Comparison of ENCODE assay signal across 8 cellular contexts in genomic region chr10:99731296-99732032, GRCh38. TPM values are rescaled to one million over a fixed set of nuclear protein-coding genes. Genes with fewer than 3 reads are reported as not detected.
DNase-seq lines count a peak whose midpoint lies in the region; ATAC-seq and TF ChIP-seq lines count a peak whose summit lies in the region.

No MANE protein-coding gene starts in this region.

- H3K4me1 Mint-ChIP-seq in endodermal cell = peaks cover 8% of the 10 kb centered on the region

- no peak overlapping the region for H2AFZ ChIP-seq in OCI-LY1 (ENCODE audit: low read length)

- ATAC-seq in heart left ventricle (peak in 1 of 4 donors; percentile 41), left ventricle myocardium superior (no peak)

- H3K9me3 Mint-ChIP-seq in endodermal cell = no peaks in the 10 kb centered on the region

- H3F3A ChIP-seq in OCI-LY1 (ENCODE audit: insufficient read depth, low read length) = no peaks in the 10 kb centered on the region

- peak overlapping the region; percentile 62 to 99 (median 89) for H3K4me3 ChIP-seq in heart left ventricle
- H3K4me3 ChIP-seq in OCI-LY1 (ENCODE audit: low read depth, low read length, poor library complexity, severe bottlenecking) = peak overlapping the region; percentile 91
- peak overlapping the region; percentile 99 for H3K4me3 ChIP-seq in endodermal cell (ENCODE audit: low read length)
- peak overlapping the region; percentile 78 for H3K4me3 ChIP-seq in ovary

- H3K27me3 ChIP-seq in heart left ventricle (no peaks in the 10 kb centered on the region), OCI-LY1 (ENCODE audit: insufficient read depth, low read length) (no peaks in the 10 kb centered on the region), endodermal cell (ENCODE audit: control insufficient read depth, insufficient read depth, low read length, poor library complexity, severe bottlenecking) (no peaks in the 10 kb centered on the region), ovary (no peaks in the 10 kb centered on the region)

- TF ChIP-seq POLR2A in heart left ventricle (IDR thresholded peaks at IDR 0.05) (no peak), ovary (IDR thresholded peaks at IDR 0.05) (no peak)

- H3K27ac ChIP-seq in heart left ventricle (peak overlapping the region; percentile 84 to 96 (median 92)), OCI-LY1 (ENCODE audit: low read depth, low read length, poor library complexity, severe bottlenecking) (no peak overlapping the region), endodermal cell (ENCODE audit: low read depth, low read length) (no peak overlapping the region), ovary (peak overlapping the region; percentile 30 to 91)

- TF ChIP-seq CTCF in heart left ventricle (IDR thresholded peaks at IDR 0.05) (no peak), OCI-LY1 (IDR thresholded peaks at IDR 0.05; ENCODE audit: low read length) (no peak), endodermal cell (conservative IDR thresholded peaks at IDR 0.05) (no peak), ovary (IDR thresholded peaks at IDR 0.05) (no peak)

- peaks cover 6% of the 10 kb centered on the region for H3K79me2 ChIP-seq in OCI-LY1 (ENCODE audit: insufficient read depth, low read length)

- H4K20me1 ChIP-seq in OCI-LY1 (ENCODE audit: insufficient read depth, low read length) = no peaks in the 10 kb centered on the region

- WGBS in heart left ventricle, 4 donors = 6 to 8% (median 7%) methylated on average over 16 of the region's 16 CpGs
- 9 to 17% methylated on average over 10 to 16 of the region's 16 CpGs for WGBS in endodermal cell (ENCODE audit: insufficient coverage in 1 of 2, insufficient read length in 1 of 2), 2 experiments
- 5 to 6% (median 5%) methylated on average over 16 of the region's 16 CpGs for WGBS in ovary, 3 donors

- H3K27me3 Mint-ChIP-seq in endodermal cell (ENCODE audit: insufficient read depth) = no peaks in the 10 kb centered on the region

- H3K4me1 ChIP-seq in heart left ventricle = peaks cover 0 to 39% (median 18%) of the 10 kb centered on the region in 12 donors
- H3K4me1 ChIP-seq in OCI-LY1 (ENCODE audit: insufficient read depth, low read length, severe bottlenecking) = peaks cover 15% of the 10 kb centered on the region
- no peaks in the 10 kb centered on the region for H3K4me1 ChIP-seq in endodermal cell (ENCODE audit: control insufficient read depth, insufficient read depth, low read length)
- H3K4me1 ChIP-seq in ovary (ENCODE audit: insufficient read depth) = peaks cover 6% of the 10 kb centered on the region

- peaks cover 26% of the 10 kb centered on the region for H3K36me3 Mint-ChIP-seq in endodermal cell (ENCODE audit: low read depth)

- TF ChIP-seq EP300 in ovary (IDR thresholded peaks at IDR 0.05) = no peak

- no peaks in the 10 kb centered on the region for H3K9me3 ChIP-seq in heart left ventricle
- H3K9me3 ChIP-seq in OCI-LY1 (ENCODE audit: low read length) = no peaks in the 10 kb centered on the region
- H3K9me3 ChIP-seq in endodermal cell (ENCODE audit: control insufficient read depth, low read length) = no peaks in the 10 kb centered on the region
- H3K9me3 ChIP-seq in ovary = no peaks in the 10 kb centered on the region

- H3K4me2 ChIP-seq in OCI-LY1 (ENCODE audit: low read length) = peak overlapping the region; percentile 70

- H3K9ac ChIP-seq in OCI-LY1 (ENCODE audit: low read length) (peak overlapping the region; percentile 91), endodermal cell (ENCODE audit: extremely low read depth, low read length, poor library complexity, severe bottlenecking) (peak overlapping the region; percentile 87)

- DNase-seq in heart left ventricle (no peak), left ventricle myocardium superior (no peak), endodermal cell (no peak), ovary (no peak), NCI-H1436 (lab: John Stamatoyannopoulos, UW) (no peak), anterior cingulate cortex (lab: John Stamatoyannopoulos, UW) (no peak), epidermal melanocyte (ENCODE audit: insufficient read length, low spot score) (no peak)

- H3K4me3 Mint-ChIP-seq in endodermal cell = peak overlapping the region; percentile 98

- intact Hi-C loops in heart left ventricle (cut with DNase I) (loop anchor here in 1 of 10 donors (5.0 kb wide), 1 partner anchor 109 kb away; the partner anchor contains the start of gene SLC25A28), left ventricle myocardium superior (cut with micrococcal nuclease) (no loop called here), ovary (cut with DNase I) (loop anchor here in 1 of 4 donors (10.0 kb wide), 2 partner anchors 107 to 297 kb away; partner anchors contain the start of genes GOT1 and SLC25A28)

- H3K36me3 ChIP-seq in heart left ventricle (peaks cover 0 to 41% (median 33%) of the 10 kb centered on the region in 9 donors), OCI-LY1 (ENCODE audit: insufficient read depth, low read length) (peaks cover 23% of the 10 kb centered on the region), endodermal cell (ENCODE audit: control insufficient read depth, insufficient read depth, low read length) (peaks cover 33% of the 10 kb centered on the region), ovary (no peaks in the 10 kb centered on the region)

- no peaks in the 10 kb centered on the region for H3K9me2 ChIP-seq in OCI-LY1 (ENCODE audit: low read depth, low read length)

- H3K27ac Mint-ChIP-seq in endodermal cell = peak overlapping the region; percentile 100

RNA-seq across cellular contexts. Expression of gene COX15, which starts 0.5 kb away (rescaled TPM):
- total RNA-seq in heart left ventricle (10 to 100 TPM; 28.5 to 45.2 (median 34.7) TPM), left ventricle myocardium superior (35.7 TPM), endodermal cell (10 to 100 TPM; 39.0 to 42.6 TPM), ovary (10 to 100 TPM; 25.2 to 39.7 (median 36.5) TPM)
- polyA plus RNA-seq in heart left ventricle (10 to 100 TPM; 17.0 to 19.9 TPM), ovary (10 to 100 TPM; 19.1 to 40.6 TPM)
- 38.5 TPM for polyA plus RNA-seq in endodermal cell (2013, experiment 1 of 2)
- 35.2 TPM for polyA plus RNA-seq in endodermal cell (2013, experiment 2 of 2)

RNA-seq across cellular contexts. Expression of gene CUTC, which starts 0.6 kb away (rescaled TPM):
- total RNA-seq in heart left ventricle = 10 to 100 TPM; 27.0 to 53.2 (median 37.7) TPM
- 10 to 100 TPM; 45.2 to 45.6 TPM for polyA plus RNA-seq in heart left ventricle
- total RNA-seq in left ventricle myocardium superior = 36.9 TPM
- total RNA-seq in endodermal cell = 10 to 100 TPM; 18.0 to 21.2 TPM
- 25.7 TPM for polyA plus RNA-seq in endodermal cell (2013, experiment 1 of 2)
- polyA plus RNA-seq in endodermal cell (2013, experiment 2 of 2) = 23.1 TPM
- total RNA-seq in ovary = 10 to 100 TPM; 12.4 to 15.0 (median 13.9) TPM
- 10 to 100 TPM; 16.4 to 20.6 TPM for polyA plus RNA-seq in ovary

RNA-seq across cellular contexts. Expression of gene ABCC2, which starts 51.0 kb away (rescaled TPM):
- total RNA-seq in heart left ventricle (under 1 TPM in 8 of 9 donors, not detected in 1; 0.08 to 0.72 (median 0.20) TPM), left ventricle myocardium superior (0.25 TPM), endodermal cell (under 1 TPM; 0.22 to 0.40 TPM), ovary (1 to 10 TPM in 4 of 7 donors, under 1 TPM in 3; 0.38 to 1.8 (median 1.1) TPM)
- polyA plus RNA-seq in heart left ventricle (under 1 TPM; 0.11 to 0.21 TPM), ovary (under 1 TPM; 0.22 to 0.63 TPM)
- 2.4 TPM for polyA plus RNA-seq in endodermal cell (2013, experiment 1 of 2)
- polyA plus RNA-seq in endodermal cell (2013, experiment 2 of 2) = 1.4 TPM

Comparison
In these comparisons a context has a peak if more than half of its experiments do, and no peak if none do; other contexts are left out.
1. H3K27ac ChIP-seq: peak in heart left ventricle (12 of 12) and ovary (2 of 2); none in OCI-LY1 (single experiment) and endodermal cell (single experiment).
2. Peak in every context shown above with its lines, with median percentiles within 50 percentile points of each other: H3K4me3 ChIP-seq.